21 cellular contexts compared by ENCODE assay signal in genomic region chr9:106069241-106069640, GRCh38.
"Had no signal": no experiment of that assay in that cellular context is flagged by ENCODE, and none has a peak within 500 bp of the region (broad histone marks: within the 10 kb centered on the region; RNA-seq: fewer than 3 reads in every experiment).

No MANE protein-coding gene starts in this region.

- H3K27ac Mint-ChIP-seq: activated naive CD4-positive, alpha-beta T cell treated with anti-CD3 and anti-CD28 coated beads, Interleukin-2, amount 50 U/mL, for 24 hours; naive thymus-derived CD8-positive, alpha-beta T cell; progenitor cell of endocrine pancreas had no signal

- H3K27ac ChIP-seq: brain microvascular endothelial cell, esophagus muscularis mucosa, foreskin keratinocyte, tibial nerve had no signal

- H3K4me1 ChIP-seq: tibial nerve had no signal

- H3K36me3 ChIP-seq: brain microvascular endothelial cell, esophagus muscularis mucosa, tibial nerve had no signal

- H3K9me3 Mint-ChIP-seq: activated naive CD4-positive, alpha-beta T cell treated with anti-CD3 and anti-CD28 coated beads, Interleukin-2, amount 50 U/mL, for 24 hours; naive thymus-derived CD8-positive, alpha-beta T cell had no signal

- DNase-seq: activated CD4-positive, alpha-beta T cell treated with anti-CD3 and anti-CD28 coated beads for 1 hour; activated gamma-delta T cell treated with Interleukin-2 at 50 U/mL for 16 hours; activated T-cell treated with anti-CD3 and anti-CD28 coated beads, Interleukin-2, amount 50 U/mL, for 1 hour; anterior cingulate cortex; brain microvascular endothelial cell; central memory CD4-positive, alpha-beta T cell; effector memory CD4-positive, alpha-beta T cell; foreskin keratinocyte; naive thymus-derived CD8-positive, alpha-beta T cell; retina; stimulated activated CD4-positive, alpha-beta T cell treated with anti-CD3 and anti-CD28 coated beads, Interleukin-12 subunit alpha, Interleukin-12 subunit beta, amount 100 ng/mL, for 4 hours; stimulated activated CD4-positive, alpha-beta T cell treated with anti-CD3 and anti-CD28 coated beads, Interleukin-4, amount 100 ng/mL, for 4 hours; stimulated activated naive CD8-positive, alpha-beta T cell treated with anti-CD3 and anti-CD28 coated beads, Interleukin-15, Interleukin-2, amounts not matched to agents 100 U/mL and 50 U/mL, for 24 hours; substantia nigra; T-helper 1 cell had no signal

- H3K4me3 ChIP-seq: esophagus muscularis mucosa, lung, tibial nerve had no signal

- H3K27me3 ChIP-seq: brain microvascular endothelial cell, esophagus muscularis mucosa, foreskin keratinocyte, tibial nerve had no signal

- H3K4me1 Mint-ChIP-seq: activated naive CD4-positive, alpha-beta T cell treated with anti-CD3 and anti-CD28 coated beads, Interleukin-2, amount 50 U/mL, for 24 hours; naive thymus-derived CD8-positive, alpha-beta T cell had no signal

- H3K4me3 Mint-ChIP-seq: activated naive CD4-positive, alpha-beta T cell treated with anti-CD3 and anti-CD28 coated beads, Interleukin-2, amount 50 U/mL, for 24 hours; naive thymus-derived CD8-positive, alpha-beta T cell had no signal

- H3K36me3 Mint-ChIP-seq: activated naive CD4-positive, alpha-beta T cell treated with anti-CD3 and anti-CD28 coated beads, Interleukin-2, amount 50 U/mL, for 24 hours; naive thymus-derived CD8-positive, alpha-beta T cell had no signal

- H3K27me3 Mint-ChIP-seq: activated naive CD4-positive, alpha-beta T cell treated with anti-CD3 and anti-CD28 coated beads, Interleukin-2, amount 50 U/mL, for 24 hours; naive thymus-derived CD8-positive, alpha-beta T cell; progenitor cell of endocrine pancreas had no signal

- ATAC-seq: foreskin keratinocyte; left lobe of liver; naive thymus-derived CD8-positive, alpha-beta T cell; stimulated activated naive CD8-positive, alpha-beta T cell treated with anti-CD3 and anti-CD28 coated beads, Interleukin-15, Interleukin-2, amounts not matched to agents 100 U/mL and 50 U/mL, for 24 hours had no signal
